In genomic region chr2:24010477-24011277, GRCh38 we compare ENCODE assay signal across 10 cellular contexts. TPM values are rescaled to one million over a fixed set of nuclear protein-coding genes. Genes with fewer than 3 reads are reported as not detected.
DNase-seq lines count a peak whose midpoint lies in the region; ATAC-seq and TF ChIP-seq lines count a peak whose summit lies in the region.
"Had no signal": no experiment of that assay in that cellular context is flagged by ENCODE, and none has a peak within 500 bp of the region (broad histone marks: within the 10 kb centered on the region; RNA-seq: fewer than 3 reads in every experiment).

No MANE protein-coding gene starts in this region.

- ATAC-seq in left colon, result peak; percentile 34
- ATAC-seq in thoracic aorta (ENCODE audit: insufficient number of reproducible peaks, low FRiP score, low read depth), result no peak
- ATAC-seq in GM21381 (IDR thresholded peaks at IDR 0.05; ENCODE audit: unreplicated experiment), result no peak
- ATAC-seq: gastrocnemius medialis had no signal

- H3K9me3 ChIP-seq in HUES48 (ENCODE audit: control insufficient read depth, insufficient read depth, low read length), result no peaks in the 10 kb centered on the region
- H3K9me3 ChIP-seq in thoracic aorta, result no peaks in the 10 kb centered on the region
- H3K9me3 ChIP-seq: gastrocnemius medialis had no signal

- DNase-seq in dorsolateral prefrontal cortex, result no peak
- DNase-seq in left colon, result peak in 1 of 2 donors; percentile 15
- DNase-seq in thoracic aorta (ENCODE audit: low spot score), result no peak
- no peak for DNase-seq in ureter (ENCODE audit: low spot score)
- no peak for DNase-seq in HCEC 1CT
- DNase-seq: activated B cell treated with CpG ODN at 0.5 μM for 24 hours, gastrocnemius medialis, NCI-H1930 had no signal

- intact Hi-C loops in dorsolateral prefrontal cortex (cut with DNase I) (no loop called here), left colon (cut with DNase I, micrococcal nuclease) (no loop called here)

- no peak for TF ChIP-seq CTCF in dorsolateral prefrontal cortex (IDR thresholded peaks at IDR 0.05 in 54 of 56, conservative IDR thresholded peaks at IDR 0.05 in 2 of 56; ENCODE audit: low read depth in 1 of 56, partially characterized antibody in 56 of 56)
- TF ChIP-seq CTCF in thoracic aorta (IDR thresholded peaks at IDR 0.05), result no peak

- H3K4me1 ChIP-seq in HUES48 (ENCODE audit: control insufficient read depth, insufficient read depth, low read length) (peaks cover 17% of the 10 kb centered on the region), thoracic aorta (ENCODE audit: control insufficient read depth in 1 of 2, low read depth in 2 of 2) (peaks cover 6 to 10% of the 10 kb centered on the region in 2 donors)

- no peaks in the 10 kb centered on the region for H3K36me3 ChIP-seq in HUES48 (ENCODE audit: control insufficient read depth, insufficient read depth, low read length)
- H3K36me3 ChIP-seq in thoracic aorta, result no peaks in the 10 kb centered on the region
- H3K36me3 ChIP-seq: gastrocnemius medialis had no signal

- peak overlapping the region; percentile 66 for H3K4me3 ChIP-seq in HUES48 (ENCODE audit: low read depth, low read length)
- peak overlapping the region in 37 of 59 donors; percentile 32 to 68 (median 53) for H3K4me3 ChIP-seq in dorsolateral prefrontal cortex
- peak overlapping the region; percentile 44 for H3K4me3 ChIP-seq in thoracic aorta

- H3K27ac ChIP-seq in HUES48 (ENCODE audit: low read depth, low read length) (no peak overlapping the region), dorsolateral prefrontal cortex (no peak overlapping the region), thoracic aorta (no peak overlapping the region)
- H3K27ac ChIP-seq: gastrocnemius medialis had no signal

- H3K9ac ChIP-seq in HUES48 (ENCODE audit: low read depth, low read length), result peak overlapping the region; percentile 59; the same call in 1 of the 2 replicates

- H3K27me3 ChIP-seq in HUES48 (ENCODE audit: control insufficient read depth, insufficient read depth, low read length), result peaks cover 14% of the 10 kb centered on the region
- peaks cover 0 to 25% (median 14%) of the 10 kb centered on the region in 45 donors for H3K27me3 ChIP-seq in dorsolateral prefrontal cortex
- H3K27me3 ChIP-seq in thoracic aorta (replicated peaks; ENCODE audit: insufficient read depth), result no peaks in the 10 kb centered on the region

RNA-seq across cellular contexts. Expression of gene MFSD2B, which starts 0.8 kb away (rescaled TPM):
- total RNA-seq in dorsolateral prefrontal cortex, result 1 to 10 TPM in 32 of 120 experiments, under 1 TPM in 54, not detected in 34; 0.13 to 3.2 (median 0.68) TPM
- under 1 TPM in 1 of 2 donors, not detected in 1; 0.09 TPM for total RNA-seq in left colon
- under 1 TPM in 1 of 2 donors, not detected in 1; 0.14 TPM for total RNA-seq in thoracic aorta
- total RNA-seq in ureter, result 1.8 TPM
- total RNA-seq: activated B cell treated with CpG ODN at 0.5 μM for 24 hours, gastrocnemius medialis had no signal

RNA-seq across cellular contexts. Expression of gene WDCP, which starts 36.5 kb away (rescaled TPM):
- 10 to 100 TPM in 67 of 120 experiments, 1 to 10 TPM in 53; 5.7 to 17.2 (median 10.7) TPM for total RNA-seq in dorsolateral prefrontal cortex
- 1 to 10 TPM; 3.2 to 4.2 TPM for total RNA-seq in left colon
- total RNA-seq in thoracic aorta, result 10 to 100 TPM in 1 of 2 donors, 1 to 10 TPM in 1; 8.0 to 21.3 TPM
- 13.6 TPM for total RNA-seq in ureter

RNA-seq across cellular contexts. Expression of gene FKBP1B, which starts 38.9 kb away (rescaled TPM):
- total RNA-seq in dorsolateral prefrontal cortex, result 10 to 100 TPM in 119 of 120 experiments, 1 to 10 TPM in 1; 9.9 to 55.9 (median 35.5) TPM
- total RNA-seq in left colon, result 10 to 100 TPM; 16.5 to 22.3 TPM
- total RNA-seq in thoracic aorta, result 10 to 100 TPM in 1 of 2 donors, 1 to 10 TPM in 1; 7.3 to 12.5 TPM
- total RNA-seq in ureter, result 4.1 TPM
